In the genomic region with DNA sequence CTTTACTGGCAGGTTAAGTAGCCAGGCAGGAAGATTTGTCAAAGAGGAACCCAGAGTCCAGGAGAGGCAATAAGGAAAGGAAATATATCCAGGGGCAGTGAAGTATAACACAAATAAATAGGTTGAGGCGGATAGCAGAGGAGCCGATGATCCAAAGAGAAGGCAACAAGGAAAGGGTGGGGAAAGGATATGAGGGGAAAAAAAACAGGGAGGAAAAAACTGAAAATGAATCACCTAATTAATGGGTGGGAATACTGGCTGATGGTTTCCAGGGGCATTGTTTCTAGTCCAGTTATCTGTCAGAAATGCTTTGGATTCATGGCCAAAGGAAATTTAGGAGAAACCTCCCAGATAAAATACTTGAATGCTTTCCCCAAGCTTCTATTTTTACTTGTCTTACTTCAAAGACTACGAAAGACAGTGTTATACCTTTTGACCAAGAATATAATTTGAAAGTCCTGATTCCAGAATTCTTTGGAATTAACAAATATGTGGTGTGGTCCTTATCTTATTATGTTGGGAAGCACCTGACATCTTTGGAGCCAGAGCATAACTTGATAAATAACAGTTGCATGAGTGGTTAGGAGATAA, we compare ENCODE assay signal across 8 cellular contexts.
DNase-seq lines count a peak whose midpoint lies in the region; ATAC-seq and TF ChIP-seq lines count a peak whose summit lies in the region.
"Had no signal": no experiment of that assay in that cellular context is flagged by ENCODE, and none has a peak within 500 bp of the region (broad histone marks: within the 10 kb centered on the region; RNA-seq: fewer than 3 reads in every experiment).

No MANE protein-coding gene starts in this region.

- no peaks in the 10 kb centered on the region for H3K27me3 ChIP-seq in GM23248 (replicated peaks; ENCODE audit: insufficient read depth)
- no peaks in the 10 kb centered on the region for H3K27me3 ChIP-seq in smooth muscle cell (ENCODE audit: low read depth)
- no peaks in the 10 kb centered on the region for H3K27me3 ChIP-seq in HAP-1 (ENCODE audit: low read depth)

- WGBS in GM23248 (ENCODE audit: low coverage in 1 of 2, low lambda C conversion rate in 2 of 2, missing lambda C conversion rate in 2 of 2), 2 experiments: 15 to 19% methylated on average over 3 of the region's 3 CpGs
- WGBS in smooth muscle cell (ENCODE audit: low lambda C conversion rate): 34% methylated on average over 3 of the region's 3 CpGs

- DNase-seq in GM23248 (peak; percentile 54), left kidney (ENCODE audit: low read depth, low spot score) (peak; percentile 87), smooth muscle cell (lab: John Stamatoyannopoulos, UW; ENCODE audit: unreplicated experiment) (no peak), HAP-1 (ENCODE audit: low spot score in 2 of 2) (no peak), NCI-H1417 (lab: John Stamatoyannopoulos, UW) (no peak)
- DNase-seq: activated T-cell treated with anti-CD3 and anti-CD28 coated beads for 4 hours had no signal

- H3K4me1 ChIP-seq in GM23248 (ENCODE audit: insufficient read depth) (peaks cover 81% of the 10 kb centered on the region), smooth muscle cell (ENCODE audit: low read depth) (peaks cover 43% of the 10 kb centered on the region), HAP-1 (peaks cover 10% of the 10 kb centered on the region)

- in situ Hi-C loops in GM23248 (cut with MboI): no loop called here
- in situ Hi-C loops in HAP-1 (cut with MboI; ENCODE audit: low sequenced_read_pairs): no loop called here

- H3K9me3 ChIP-seq in GM23248 (ENCODE audit: low read depth) (no peaks in the 10 kb centered on the region), smooth muscle cell (replicated peaks; ENCODE audit: low read depth) (no peaks in the 10 kb centered on the region), HAP-1 (no peaks in the 10 kb centered on the region)

- H2AFZ ChIP-seq in GM23248 (0 out of 2 replicates have a peak overlapping the region, but pooled peaks have one; percentile 9), smooth muscle cell (ENCODE audit: low read depth) (no peak overlapping the region)

- TF ChIP-seq CTCF in VCaP (conservative IDR thresholded peaks at IDR 0.05) (no peak), smooth muscle cell (IDR thresholded peaks at IDR 0.05; ENCODE audit: borderline replicate concordance, insufficient read depth, poor library complexity, severe bottlenecking) (no peak)

- no peak for ATAC-seq in GM21367 (IDR thresholded peaks at IDR 0.05; ENCODE audit: unreplicated experiment)

- H3K9ac ChIP-seq in GM23248 (peak overlapping the region; percentile 30), smooth muscle cell (ENCODE audit: low read depth) (peak overlapping the region; percentile 43)

- no peaks in the 10 kb centered on the region for H4K20me1 ChIP-seq in GM23248 (ENCODE audit: insufficient read depth)
- H4K20me1 ChIP-seq in smooth muscle cell (ENCODE audit: low read depth): no peaks in the 10 kb centered on the region

- H3F3A ChIP-seq in GM23248 (ENCODE audit: insufficient read depth): peaks cover 76% of the 10 kb centered on the region
- H3F3A ChIP-seq in smooth muscle cell (ENCODE audit: low read depth): peaks cover 67% of the 10 kb centered on the region

- H3K27ac ChIP-seq in GM23248 (peak overlapping the region; percentile 99), VCaP (0 out of 2 replicates have a peak overlapping the region, but pooled peaks have one; percentile 22), smooth muscle cell (ENCODE audit: low read depth) (peak overlapping the region; percentile 99)

- H3K36me3 ChIP-seq in GM23248 (ENCODE audit: low read depth): no peaks in the 10 kb centered on the region
- H3K36me3 ChIP-seq in smooth muscle cell (ENCODE audit: low read depth): no peaks in the 10 kb centered on the region
- H3K36me3 ChIP-seq in HAP-1 (replicated peaks): no peaks in the 10 kb centered on the region

- peak overlapping the region; percentile 11; the same call in 1 of the 2 replicates for H3K4me3 ChIP-seq in GM23248
- H3K4me3 ChIP-seq in smooth muscle cell: no peak overlapping the region
- H3K4me3 ChIP-seq in HAP-1: no peak overlapping the region

- H3K4me2 ChIP-seq in GM23248 (ENCODE audit: unreplicated experiment) (peak overlapping the region; percentile 72), smooth muscle cell (peak overlapping the region; percentile 80)

- H3K9me2 ChIP-seq in GM23248 (ENCODE audit: insufficient read depth): no peaks in the 10 kb centered on the region

- H3K79me2 ChIP-seq in GM23248 (ENCODE audit: insufficient read depth) (peaks cover 4% of the 10 kb centered on the region; the same call in 1 of the 2 replicates), smooth muscle cell (ENCODE audit: low read depth) (peaks cover 3% of the 10 kb centered on the region)

Comparison
In these comparisons a context has a peak if more than half of its experiments do, and no peak if none do; other contexts are left out.
1. DNase-seq: peak in GM23248 (single experiment) and left kidney (single experiment); none in smooth muscle cell (single experiment), HAP-1 (0 of 2) and NCI-H1417 (0 of 3).
2. H3K27ac ChIP-seq: peak in every context shown above with its lines; median percentile 99 in GM23248; 99 in smooth muscle cell; 22 in VCaP.